Comparison of ENCODE assay signal across 6 cellular contexts in the genomic region with DNA sequence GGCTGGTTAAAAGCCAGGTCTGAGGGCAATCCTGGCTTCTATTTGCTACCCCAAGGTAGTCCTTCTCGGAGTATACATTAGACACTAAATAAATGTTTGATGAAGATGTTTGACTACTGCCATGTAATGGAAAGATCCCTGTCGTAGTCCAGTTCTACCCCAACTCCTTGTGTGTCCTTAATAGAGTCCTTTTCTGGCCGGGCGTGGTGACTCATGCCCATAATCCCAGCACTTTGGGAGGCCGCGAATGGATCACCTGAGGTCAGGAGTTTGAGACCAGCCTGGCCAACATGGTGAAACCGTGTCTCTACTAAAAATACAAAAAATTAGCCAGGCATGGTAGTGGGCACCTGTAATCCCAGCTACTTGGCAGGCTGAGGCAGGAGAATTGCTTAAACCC. TPM values are rescaled to one million over a fixed set of nuclear protein-coding genes. Genes with fewer than 3 reads are reported as not detected.
A peak's percentile ranks its signal among the peaks of the same experiment; 100 is the strongest.
DNase-seq lines count a peak whose midpoint lies in the region; ATAC-seq and TF ChIP-seq lines count a peak whose summit lies in the region.
"Not testable (repeated sequence)": the region's sequence is repeated elsewhere in the genome, so short reads cannot be mapped to it uniquely, and the experiment has no call there.

No MANE protein-coding gene starts in this region.

- H3K79me2 ChIP-seq in DND-41 (ENCODE audit: insufficient read depth, low read length) = not testable (repeated sequence)

- H3K4me3 ChIP-seq in CD4-positive, CD25-positive, alpha-beta regulatory T cell (ENCODE audit: low read depth, low read length); DND-41 (ENCODE audit: low read depth in 1 of 2, low read length in 2 of 2): not testable (repeated sequence)

- H3K36me3 ChIP-seq in CD4-positive, CD25-positive, alpha-beta regulatory T cell (ENCODE audit: control insufficient read depth, insufficient read depth, low read length); DND-41 (ENCODE audit: insufficient read depth, low read length): not testable (repeated sequence)

- not testable (repeated sequence) for H3K9me3 Mint-ChIP-seq in CD4-positive, CD25-positive, alpha-beta regulatory T cell; IgD-negative memory B cell; activated naive CD4-positive, alpha-beta T cell treated with anti-CD3 and anti-CD28 coated beads, Interleukin-2, amount 10 ng/mL, durations not matched to agents 7 days and 5 days; brain; memory B cell

- CTCF ChIA-PET in activated naive CD4-positive, alpha-beta T cell treated with anti-CD3 and anti-CD28 coated beads, Interleukin-2, amount 10 ng/mL, durations not matched to agents 7 days and 5 days (lab: Charles Lee) = not testable (repeated sequence)

- H3K4me1 Mint-ChIP-seq in CD4-positive, CD25-positive, alpha-beta regulatory T cell = peaks cover 10 to 29% (median 21%) of the 10 kb centered on the region in 4 donors
- H3K4me1 Mint-ChIP-seq in IgD-negative memory B cell (peaks cover 36 to 38% (median 37%) of the 10 kb centered on the region in 3 donors), brain (peaks cover 58% of the 10 kb centered on the region), memory B cell (peaks cover 36% of the 10 kb centered on the region)
- H3K4me1 Mint-ChIP-seq in activated naive CD4-positive, alpha-beta T cell treated with anti-CD3 and anti-CD28 coated beads, Interleukin-2, amount 10 ng/mL, durations not matched to agents 7 days and 5 days = peaks cover 39% of the 10 kb centered on the region

- H3K36me3 Mint-ChIP-seq in CD4-positive, CD25-positive, alpha-beta regulatory T cell; IgD-negative memory B cell; activated naive CD4-positive, alpha-beta T cell treated with anti-CD3 and anti-CD28 coated beads, Interleukin-2, amount 10 ng/mL, durations not matched to agents 7 days and 5 days; brain; memory B cell: not testable (repeated sequence)

- not testable (repeated sequence) for H3K9ac ChIP-seq in DND-41 (ENCODE audit: low read depth, low read length)

- H3K4me3 Mint-ChIP-seq in CD4-positive, CD25-positive, alpha-beta regulatory T cell = peak overlapping the region in 1 of 4 donors; percentile 51
- H3K4me3 Mint-ChIP-seq in IgD-negative memory B cell = peak overlapping the region in 3 of 4 donors; percentile 5 to 57 (median 10)
- H3K4me3 Mint-ChIP-seq in activated naive CD4-positive, alpha-beta T cell treated with anti-CD3 and anti-CD28 coated beads, Interleukin-2, amount 10 ng/mL, durations not matched to agents 7 days and 5 days; memory B cell: not testable (repeated sequence)
- H3K4me3 Mint-ChIP-seq in brain = peak overlapping the region in 4 of 5 experiments; percentile 30 to 97 (median 58)

- not testable (repeated sequence) for ATAC-seq in CD4-positive, CD25-positive, alpha-beta regulatory T cell (ENCODE audit: low read depth in 2 of 2); DND-41 (ENCODE audit: insufficient read depth, low read depth); memory B cell (ENCODE audit: low read depth)

- not testable (repeated sequence) for H2AFZ ChIP-seq in DND-41 (ENCODE audit: low read depth, low read length)

- H3K27me3 ChIP-seq in CD4-positive, CD25-positive, alpha-beta regulatory T cell (ENCODE audit: control insufficient read depth, insufficient read depth, low read length); DND-41 (ENCODE audit: insufficient read depth, low read length, poor library complexity): not testable (repeated sequence)

- not testable (repeated sequence) for H4K20me1 ChIP-seq in DND-41 (ENCODE audit: insufficient read depth, low read length)

- not testable (repeated sequence) for H3K9me3 ChIP-seq in CD4-positive, CD25-positive, alpha-beta regulatory T cell (ENCODE audit: control insufficient read depth in 2 of 2, low read length in 2 of 2); DND-41 (ENCODE audit: insufficient read depth, low read length, severe bottlenecking)

- H3K4me2 ChIP-seq in DND-41 (ENCODE audit: insufficient read depth, low read length) = 0 out of 2 replicates have a peak overlapping the region, but pooled peaks have one; percentile 8

- peak overlapping the region in 2 of 3 donors; percentile 48 to 73 for H3K27ac Mint-ChIP-seq in CD4-positive, CD25-positive, alpha-beta regulatory T cell
- peak overlapping the region; percentile 16 to 99 (median 31) for H3K27ac Mint-ChIP-seq in IgD-negative memory B cell
- H3K27ac Mint-ChIP-seq in activated naive CD4-positive, alpha-beta T cell treated with anti-CD3 and anti-CD28 coated beads, Interleukin-2, amount 10 ng/mL, durations not matched to agents 7 days and 5 days = peak overlapping the region; percentile 0
- peak overlapping the region in 1 of 5 experiments; percentile 69 for H3K27ac Mint-ChIP-seq in brain
- H3K27ac Mint-ChIP-seq in memory B cell = peak overlapping the region; percentile 45

- not testable (repeated sequence) for TF ChIP-seq CTCF in DND-41 (IDR thresholded peaks at IDR 0.05; ENCODE audit: borderline replicate concordance, extremely low read depth, low read length, poor library complexity, severe bottlenecking); brain (conservative IDR thresholded peaks at IDR 0.05)

- not testable (repeated sequence) for H3K27ac ChIP-seq in CD4-positive, CD25-positive, alpha-beta regulatory T cell (ENCODE audit: insufficient read depth, low read length, poor library complexity, severe bottlenecking); DND-41 (ENCODE audit: low read length)

- peaks cover 19% of the 10 kb centered on the region for H3K4me1 ChIP-seq in CD4-positive, CD25-positive, alpha-beta regulatory T cell (ENCODE audit: control insufficient read depth, insufficient read depth, low read length, poor library complexity, severe bottlenecking)
- peaks cover 24% of the 10 kb centered on the region for H3K4me1 ChIP-seq in DND-41 (ENCODE audit: insufficient read depth, low read length)

- H3K27me3 Mint-ChIP-seq in CD4-positive, CD25-positive, alpha-beta regulatory T cell; IgD-negative memory B cell; activated naive CD4-positive, alpha-beta T cell treated with anti-CD3 and anti-CD28 coated beads, Interleukin-2, amount 10 ng/mL, durations not matched to agents 7 days and 5 days; brain; memory B cell: not testable (repeated sequence)

- not testable (repeated sequence) for DNase-seq in CD4-positive, CD25-positive, alpha-beta regulatory T cell; DND-41; activated naive CD4-positive, alpha-beta T cell treated with anti-CD3 and anti-CD28 coated beads, Interleukin-2, amount 10 ng/mL, durations not matched to agents 7 days and 5 days; memory B cell (ENCODE audit: low spot score in 2 of 2)

RNA-seq across cellular contexts. Expression of gene STARD10, which starts 2.6 kb away (rescaled TPM):
- total RNA-seq in CD4-positive, CD25-positive, alpha-beta regulatory T cell = 11.2 TPM
- 10 to 100 TPM; 13.6 to 16.8 (median 14.0) TPM for polyA plus RNA-seq in CD4-positive, CD25-positive, alpha-beta regulatory T cell
- polyA plus RNA-seq in IgD-negative memory B cell (33.4 TPM), brain (ENCODE audit: insufficient read depth, low read depth, low replicate concordance) (109 TPM)

RNA-seq across cellular contexts. Expression of gene ATG16L2, which starts 23.0 kb away (rescaled TPM):
- total RNA-seq in CD4-positive, CD25-positive, alpha-beta regulatory T cell = 89.9 TPM
- 10 to 100 TPM in 2 of 4 donors, 1 to 10 TPM in 2; 6.7 to 13.3 (median 9.3) TPM for polyA plus RNA-seq in CD4-positive, CD25-positive, alpha-beta regulatory T cell
- 32.1 TPM for polyA plus RNA-seq in IgD-negative memory B cell
- 6.2 TPM for polyA plus RNA-seq in brain (ENCODE audit: insufficient read depth, low read depth, low replicate concordance)

RNA-seq across cellular contexts. Expression of gene ARAP1, which starts 39.0 kb away (rescaled TPM):
- total RNA-seq in CD4-positive, CD25-positive, alpha-beta regulatory T cell = 136 TPM
- 10 to 100 TPM; 24.7 to 43.7 (median 29.5) TPM for polyA plus RNA-seq in CD4-positive, CD25-positive, alpha-beta regulatory T cell
- polyA plus RNA-seq in IgD-negative memory B cell (20.7 TPM), brain (ENCODE audit: insufficient read depth, low read depth, low replicate concordance) (36.6 TPM)
